1 cellular context compared by ENCODE assay signal in the genomic region with DNA sequence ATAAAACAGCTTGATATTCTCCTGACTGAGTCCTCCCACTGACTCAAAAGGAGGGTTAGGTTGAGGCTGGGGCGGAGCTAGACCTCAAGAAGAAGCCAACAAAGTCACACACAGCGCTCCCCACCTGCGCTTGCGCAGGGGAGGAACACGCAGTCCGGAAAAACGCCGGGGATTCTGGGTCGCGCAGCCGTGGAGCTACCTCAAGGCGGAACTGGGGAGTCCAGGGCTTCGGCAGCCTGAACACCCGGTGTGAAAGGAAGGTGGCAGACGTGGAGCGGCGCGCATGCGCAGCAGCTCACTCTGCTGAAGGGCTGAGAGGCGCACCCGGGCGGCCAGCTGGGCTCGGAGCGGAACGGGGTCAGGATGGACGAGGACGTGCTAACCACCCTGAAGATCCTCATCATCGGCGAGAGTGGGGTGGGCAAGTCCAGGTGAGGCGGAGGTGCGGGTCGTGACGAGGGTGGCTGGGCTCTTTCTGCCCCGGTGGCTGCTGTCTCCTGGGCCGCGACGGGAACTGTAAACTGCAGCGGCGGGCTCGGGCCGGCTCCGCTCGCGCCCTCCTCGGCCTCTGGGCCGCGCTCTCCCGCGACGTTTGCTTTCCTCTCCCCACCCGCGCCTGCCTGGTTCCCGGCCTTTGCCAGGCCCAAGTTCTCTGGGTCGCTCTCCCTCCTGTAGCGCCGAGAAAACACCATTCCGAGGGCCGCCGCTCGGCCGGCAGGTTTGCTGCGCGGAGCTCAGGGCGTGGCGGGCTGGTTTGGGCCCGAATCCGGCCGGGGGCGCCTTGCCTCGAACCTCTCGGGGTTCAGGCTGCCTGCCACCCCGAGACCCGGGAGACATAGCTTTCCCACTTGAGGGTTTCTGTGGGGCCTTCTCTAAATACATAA.
A peak's percentile ranks its signal among the peaks of the same experiment; 100 is the strongest.
TF ChIP-seq lines count a peak whose summit lies in the region.

Gene RAB18, plus strand, starts transcription at position 298 of the 884 bp plus-strand sequence. Its CDS starts 66 bp downstream, at position 364.

TF ChIP-seq in GM12878, 131 proteins besides CTCF, POLR2A, EP300 and RAD21 (continued from another document):
- no peak; the same call in 1 of the 2 replicates for TF ChIP-seq SMAD5 (IDR thresholded peaks at IDR 0.05; ENCODE audit: low read depth)
- TF ChIP-seq MEF2A (IDR thresholded peaks at IDR 0.05; ENCODE audit: insufficient read depth, low read depth, low read length) = no peak
- TF ChIP-seq MXI1 (IDR thresholded peaks at IDR 0.05; ENCODE audit: low read depth, low read length) = peak; percentile 69; the same call in 1 of the 2 replicates
